In the genomic region with DNA sequence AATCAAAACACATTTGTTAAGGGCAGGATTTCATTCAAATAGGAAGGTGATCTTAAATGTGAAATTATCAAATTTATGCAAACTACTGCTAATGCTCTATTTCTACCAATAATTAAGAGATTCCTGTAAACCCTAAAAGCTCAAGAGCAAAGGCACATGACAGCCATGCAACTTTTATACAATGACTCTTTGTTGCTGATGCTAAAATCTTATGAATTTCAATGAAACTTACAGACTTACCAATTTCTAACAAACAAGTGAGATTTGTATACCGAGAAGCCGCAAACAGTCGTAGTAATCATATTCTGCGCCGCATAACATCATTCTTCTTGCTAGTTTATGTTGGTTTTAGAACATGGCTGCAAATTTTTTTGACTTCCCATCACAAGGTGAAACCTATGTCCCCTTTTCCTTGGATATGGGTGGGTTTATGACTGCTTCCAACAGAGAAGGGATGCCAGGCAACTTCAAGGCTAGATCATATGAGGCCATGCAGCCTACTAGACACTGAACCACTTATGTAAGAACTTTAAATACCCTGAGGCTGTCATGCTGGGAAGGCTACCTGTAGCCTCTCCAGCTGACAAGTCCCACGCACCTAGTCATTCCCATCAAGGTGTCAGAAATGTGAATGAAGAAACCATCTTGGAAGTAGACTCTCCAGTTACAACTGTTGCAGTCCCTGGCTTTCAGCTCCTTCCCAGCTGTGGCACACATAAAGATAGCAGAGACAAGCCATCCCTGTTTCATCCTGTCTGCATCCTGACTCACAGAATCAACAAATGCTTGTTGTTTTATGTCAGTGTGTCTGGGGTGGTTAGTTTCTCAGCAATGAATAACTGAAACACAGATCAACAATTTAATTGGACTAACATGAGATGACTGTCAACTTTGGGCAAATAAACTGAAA, we compare ENCODE assay signal across 16 cellular contexts. TPM values are rescaled to one million over a fixed set of nuclear protein-coding genes. Genes with fewer than 3 reads are reported as not detected.
A peak's percentile ranks its signal among the peaks of the same experiment; 100 is the strongest.
DNase-seq lines count a peak whose midpoint lies in the region; ATAC-seq, FAIRE-seq and TF ChIP-seq lines count a peak whose summit lies in the region.
"Had no signal": no experiment of that assay in that cellular context is flagged by ENCODE, and none has a peak within 500 bp of the region (broad histone marks: within the 10 kb centered on the region; RNA-seq: fewer than 3 reads in every experiment).

No MANE protein-coding gene starts in this region.

- H3K27me3 ChIP-seq in bronchial epithelial cell (ENCODE audit: control insufficient read depth, insufficient read depth, low read length) (no peaks in the 10 kb centered on the region), left lung (no peaks in the 10 kb centered on the region), sigmoid colon (no peaks in the 10 kb centered on the region)
- H3K27me3 ChIP-seq: BE2C had no signal

- peaks cover 0 to 2% of the 10 kb centered on the region in 2 donors for H3K4me1 ChIP-seq in left lung
- peaks cover 0 to 2% (median 1%) of the 10 kb centered on the region in 4 donors for H3K4me1 ChIP-seq in sigmoid colon
- H3K4me1 ChIP-seq: BE2C had no signal

- H3K27ac ChIP-seq in left lung (no peak overlapping the region), sigmoid colon (no peak overlapping the region)

- no peak for TF ChIP-seq EP300 in sigmoid colon (IDR thresholded peaks at IDR 0.05)

- intact Hi-C loops in left lung (cut with DNase I) = no loop called here
- intact Hi-C loops in sigmoid colon (cut with DNase I) = loop anchor here (10.0 kb wide), 1 partner anchor 86 kb away; no protein-coding TSS in a partner anchor

- no peak for ATAC-seq in left lung

- 94 to 97% methylated on average over 6 of the region's 6 CpGs for WGBS in sigmoid colon, 2 donors

- TF ChIP-seq CTCF in LNCaP clone FGC (IDR thresholded peaks at IDR 0.05; ENCODE audit: control insufficient read depth, extremely low read depth, insufficient read depth) (no peak), bronchial epithelial cell (IDR thresholded peaks at IDR 0.05; ENCODE audit: insufficient read depth, low read length, severe bottlenecking) (no peak), left lung (IDR thresholded peaks at IDR 0.05) (no peak), sigmoid colon (IDR thresholded peaks at IDR 0.05) (no peak)

- H3K36me3 ChIP-seq in bronchial epithelial cell (ENCODE audit: control insufficient read depth, insufficient read depth, low read length) = peaks cover 2% of the 10 kb centered on the region
- peaks cover 0 to 8% of the 10 kb centered on the region in 2 donors for H3K36me3 ChIP-seq in left lung
- no peaks in the 10 kb centered on the region for H3K36me3 ChIP-seq in sigmoid colon
- H3K36me3 ChIP-seq: BE2C had no signal

- H3K4me3 ChIP-seq in LNCaP clone FGC (ENCODE audit: low read depth, low read length) = no peak overlapping the region
- no peak overlapping the region for H3K4me3 ChIP-seq in bronchial epithelial cell (ENCODE audit: low read depth, low read length)
- H3K4me3 ChIP-seq in left lung = no peak overlapping the region
- H3K4me3 ChIP-seq in sigmoid colon = no peak overlapping the region

- DNase-seq in AG20443 (ENCODE audit: low spot score) (peak; percentile 40), LNCaP clone FGC (ENCODE audit: low read depth) (peak; percentile 73), bronchial epithelial cell (ENCODE audit: low read depth) (peak; percentile 94), kidney tubule cell (ENCODE audit: low spot score) (peak; percentile 55), SW 1271 (lab: John Stamatoyannopoulos, UW) (no peak), Kasumi-1 (lab: John Stamatoyannopoulos, UW) (no peak), left lung (no peak), sigmoid colon (no peak)
- DNase-seq: activated CD4-positive, alpha-beta T cell treated with anti-CD3 and anti-CD28 coated beads, Interleukin-2, amount 50 U/mL, for 4 hours; activated effector memory CD4-positive, alpha-beta T cell treated with Interleukin-2 at 50 U/mL for 16 hours; BE2C; central memory CD4-positive, alpha-beta T cell; NCI-H187; stimulated activated CD4-positive, alpha-beta T cell treated with anti-CD3 and anti-CD28 coated beads, Interleukin-4, amount 100 ng/mL, for 24 hours; stimulated activated naive CD4-positive, alpha-beta T cell treated with Interleukin-2 at 50 U/mL for 16 hours; T-helper 1 cell had no signal

- H3K9me3 ChIP-seq in left lung (no peaks in the 10 kb centered on the region), sigmoid colon (no peaks in the 10 kb centered on the region)
- H3K9me3 ChIP-seq: BE2C had no signal

- FAIRE-seq in bronchial epithelial cell (lab: Jason Lieb, UNC) = peak; percentile 97

- TF ChIP-seq POLR2A in sigmoid colon (IDR thresholded peaks at IDR 0.05) = no peak

RNA-seq across cellular contexts. Expression of gene LNX2, which starts 42.0 kb away (rescaled TPM):
- 29.1 and 29.2 TPM in 2 replicates for total RNA-seq in bronchial epithelial cell
- 10 to 100 TPM; 24.8 to 25.9 TPM for total RNA-seq in left lung
- total RNA-seq in sigmoid colon = 10 to 100 TPM in 3 of 4 donors, 1 to 10 TPM in 1; 7.7 to 13.9 (median 10.6) TPM
- polyA plus RNA-seq in sigmoid colon = 10 to 100 TPM in 2 of 3 donors, 1 to 10 TPM in 1; 9.4 to 22.2 (median 13.2) TPM

RNA-seq across cellular contexts. Expression of gene POLR1D, which starts 43.3 kb away (rescaled TPM):
- total RNA-seq in bronchial epithelial cell = 134 and 140 TPM in 2 replicates
- total RNA-seq in left lung = 100 to 1,000 TPM; 100 to 121 TPM
- 100 to 1,000 TPM; 130 to 224 (median 174) TPM for total RNA-seq in sigmoid colon
- polyA plus RNA-seq in sigmoid colon = 100 to 1,000 TPM; 126 to 134 (median 134) TPM

Comparison
In these comparisons a context has a peak if more than half of its experiments do, and no peak if none do; other contexts are left out.
1. DNase-seq: peak in AG20443 (single experiment), LNCaP clone FGC (single experiment), bronchial epithelial cell (single experiment) and kidney tubule cell (single experiment); none in SW 1271 (0 of 2), Kasumi-1 (0 of 2), left lung (0 of 2) and sigmoid colon (single experiment).